In genomic region chr4:170325599-170325998, GRCh38 we compare ENCODE assay signal across 18 cellular contexts.
"Had no signal": no experiment of that assay in that cellular context is flagged by ENCODE, and none has a peak within 500 bp of the region (broad histone marks: within the 10 kb centered on the region; RNA-seq: fewer than 3 reads in every experiment).

No MANE protein-coding gene starts in this region.

- ATAC-seq: activated T-cell treated with anti-CD3 and anti-CD28 coated beads, Interleukin-2, amount 50 U/mL, for 4 hours; effector memory CD8-positive, alpha-beta T cell; gastrocnemius medialis; right cardiac atrium; stimulated activated memory B cell treated with anti-CD40 and anti-IgM and Interleukin-4, amounts not matched to agents 10 μg/mL and 1 μg/mL and 100 μg/mL, for 72 hours had no signal

- DNase-seq: activated CD4-positive, alpha-beta T cell treated with anti-CD3 and anti-CD28 coated beads for 4 hours; activated CD4-positive, alpha-beta T cell treated with anti-CD3 and anti-CD28 coated beads, Interleukin-2, amount 50 U/mL, for 48 hours; activated CD4-positive, CD25-positive, alpha-beta regulatory T cell; activated CD8-positive, alpha-beta memory T cell treated with anti-CD3 and anti-CD28 coated beads, Interleukin-2, amount 50 U/mL, for 48 hours; activated naive CD4-positive, alpha-beta T cell; activated T-cell treated with anti-CD3 and anti-CD28 coated beads, Interleukin-2, amount 50 U/mL, for 4 hours; colonic mucosa; dorsolateral prefrontal cortex; effector memory CD8-positive, alpha-beta T cell; esophagus squamous epithelium; gastrocnemius medialis; hypothalamus; nucleus accumbens; right cardiac atrium; stimulated activated CD4-positive, alpha-beta T cell treated with anti-CD3 and anti-CD28 coated beads, Interleukin-2, amount 100 ng/mL, for 24 hours; stomach; T1000 had no signal
